ENCODE assay signal across 11 cellular contexts in the genomic region with DNA sequence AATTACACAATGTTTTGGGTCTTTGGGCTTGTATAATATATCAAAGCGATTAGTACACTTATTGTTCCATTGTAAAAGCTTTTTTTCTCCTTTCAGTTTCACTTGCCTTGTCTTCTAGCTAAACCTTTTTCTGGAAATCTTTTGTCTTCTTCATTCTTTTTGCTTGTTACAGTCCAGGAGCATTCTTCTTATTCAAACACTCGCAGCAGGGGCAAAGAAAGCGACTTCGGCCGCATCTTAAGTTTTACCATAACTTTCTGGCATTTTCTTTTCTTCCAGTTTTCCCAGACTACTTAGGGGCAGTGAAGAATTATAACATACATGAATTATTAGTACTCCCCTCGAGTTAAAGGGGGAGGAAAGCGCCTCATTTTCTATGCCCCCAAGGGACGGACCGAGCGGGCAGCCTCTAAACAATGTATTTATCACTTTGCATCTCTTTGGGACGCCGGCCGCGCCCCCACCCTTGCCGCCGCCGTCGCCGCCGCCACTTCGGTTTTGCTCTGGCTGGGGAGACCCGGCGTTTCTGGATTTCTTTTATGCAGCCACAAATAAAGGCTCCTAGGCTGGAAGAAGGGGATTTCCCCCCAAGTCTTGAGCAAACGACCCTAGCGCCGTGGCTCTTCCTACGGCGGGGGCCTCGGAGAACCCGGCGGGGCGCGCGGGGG. TPM values are rescaled to one million over a fixed set of nuclear protein-coding genes. Genes with fewer than 3 reads are reported as not detected.
A peak's percentile ranks its signal among the peaks of the same experiment; 100 is the strongest.
DNase-seq lines count a peak whose midpoint lies in the region; ATAC-seq and TF ChIP-seq lines count a peak whose summit lies in the region.
"Had no signal": no experiment of that assay in that cellular context is flagged by ENCODE, and none has a peak within 500 bp of the region (broad histone marks: within the 10 kb centered on the region; RNA-seq: fewer than 3 reads in every experiment).

No MANE protein-coding gene starts in this region.

- no peak overlapping the region for H3K56ac ChIP-seq in IMR-90 (ENCODE audit: extremely low read depth, insufficient read depth, low read length)

- TF ChIP-seq POLR2A in IMR-90 (IDR thresholded peaks at IDR 0.05; ENCODE audit: low read depth, low read length) (no peak), ovary (IDR thresholded peaks at IDR 0.05) (no peak)

- H3K14ac ChIP-seq in IMR-90 (replicated peaks; ENCODE audit: low read depth, low read length): no peak overlapping the region

- peaks cover 10% of the 10 kb centered on the region for H3K27me3 Mint-ChIP-seq in Caco-2 (ENCODE audit: insufficient read depth, unreplicated experiment)
- peaks cover 99% of the 10 kb centered on the region for H3K27me3 Mint-ChIP-seq in endodermal cell (ENCODE audit: insufficient read depth)

- peaks cover 11% of the 10 kb centered on the region for H3K4me1 ChIP-seq in Caco-2
- peaks cover 2% of the 10 kb centered on the region; the same call in 1 of the 2 replicates for H3K4me1 ChIP-seq in IMR-90 (ENCODE audit: control insufficient read depth, insufficient read depth, low read length)
- H3K4me1 ChIP-seq in endodermal cell (ENCODE audit: control insufficient read depth, insufficient read depth, low read length): peaks cover 6% of the 10 kb centered on the region
- peaks cover 5% of the 10 kb centered on the region for H3K4me1 ChIP-seq in ovary (ENCODE audit: insufficient read depth)

- H2AK5ac ChIP-seq in IMR-90 (ENCODE audit: low read depth, low read length): no peak overlapping the region

- H3K27me3 ChIP-seq in Caco-2 (replicated peaks; ENCODE audit: control insufficient read depth, insufficient read depth, low read length): peaks cover 1% of the 10 kb centered on the region
- peaks cover 97% of the 10 kb centered on the region for H3K27me3 ChIP-seq in IMR-90 (ENCODE audit: control insufficient read depth, insufficient read depth, low read length)
- H3K27me3 ChIP-seq in endodermal cell (ENCODE audit: control insufficient read depth, insufficient read depth, low read length, poor library complexity, severe bottlenecking): peaks cover 100% of the 10 kb centered on the region
- H3K27me3 ChIP-seq in ovary: no peaks in the 10 kb centered on the region

- H3K79me1 ChIP-seq in IMR-90 (ENCODE audit: low read depth in 1 of 2, low read length in 2 of 2): no peaks in the 10 kb centered on the region

- DNase-seq in Caco-2 (no peak), IMR-90 (no peak), endodermal cell (peak; percentile 68), ovary (no peak), CD1c-positive myeloid dendritic cell (ENCODE audit: extremely low spot score) (no peak), T1000 (lab: John Stamatoyannopoulos, UW) (no peak), NCI-H510A treated with DMSO at 0.1 percent for 48 hours (lab: John Stamatoyannopoulos, UW) (no peak), activated gamma-delta T cell treated with Interleukin-2 at 50 U/mL for 16 hours (no peak)
- DNase-seq: stimulated activated CD4-positive, alpha-beta T cell treated with anti-CD3 and anti-CD28 coated beads, Interleukin-1b, Interleukin-23, amount 100 ng/mL, for 48 hours had no signal

- H3K18ac ChIP-seq in IMR-90 (ENCODE audit: low read depth, low read length): no peak overlapping the region

- TF ChIP-seq CTCF in Caco-2 (IDR thresholded peaks at IDR 0.05; ENCODE audit: insufficient read depth in 1 of 2, low read depth in 1 of 2, low read length in 1 of 2, severe bottlenecking in 1 of 2, unreplicated experiment in 1 of 2) (no peak), IMR-90 (conservative IDR thresholded peaks at IDR 0.05; ENCODE audit: low read depth, low read length) (no peak), endodermal cell (conservative IDR thresholded peaks at IDR 0.05) (no peak), ovary (IDR thresholded peaks at IDR 0.05) (no peak)

- H3K36me3 ChIP-seq in Caco-2 (ENCODE audit: control insufficient read depth, insufficient read depth, low read length) (no peaks in the 10 kb centered on the region), IMR-90 (ENCODE audit: control insufficient read depth, insufficient read depth, low read length) (no peaks in the 10 kb centered on the region), endodermal cell (ENCODE audit: control insufficient read depth, insufficient read depth, low read length) (no peaks in the 10 kb centered on the region), ovary (no peaks in the 10 kb centered on the region)

- H3K9me3 Mint-ChIP-seq in Caco-2 (ENCODE audit: unreplicated experiment) (no peaks in the 10 kb centered on the region), endodermal cell (peaks cover 4% of the 10 kb centered on the region)

- H3K9ac ChIP-seq in IMR-90 (ENCODE audit: low read depth, low read length): no peak overlapping the region
- no peak overlapping the region for H3K9ac ChIP-seq in endodermal cell (ENCODE audit: extremely low read depth, low read length, poor library complexity, severe bottlenecking)

- H3K36me3 Mint-ChIP-seq in Caco-2 (ENCODE audit: insufficient read depth, unreplicated experiment) (no peaks in the 10 kb centered on the region), endodermal cell (ENCODE audit: low read depth) (no peaks in the 10 kb centered on the region)

- H2AK9ac ChIP-seq in IMR-90 (replicated peaks; ENCODE audit: low read depth, low read length, poor library complexity): no peak overlapping the region

- H3K27ac ChIP-seq in IMR-90 (ENCODE audit: insufficient read depth, low read length) (no peak overlapping the region), endodermal cell (ENCODE audit: low read depth, low read length) (no peak overlapping the region), ovary (no peak overlapping the region)

- no peak for TF ChIP-seq RAD21 in IMR-90 (IDR thresholded peaks at IDR 0.05; ENCODE audit: low read length)

- H4K20me1 ChIP-seq in IMR-90 (ENCODE audit: insufficient read depth, low read length): no peaks in the 10 kb centered on the region

- no CpG with 5 or more reads among the region's 34 CpGs for WGBS in IMR-90 (ENCODE audit: extremely low coverage in 2 of 2, insufficient read length in 1 of 2), 2 experiments
- 0 to 1% methylated on average over 4 to 34 of the region's 34 CpGs for WGBS in endodermal cell (ENCODE audit: insufficient coverage in 1 of 2, insufficient read length in 1 of 2), 2 experiments
- WGBS in ovary, 3 donors: 8 to 10% (median 10%) methylated on average over 33 to 34 of the region's 34 CpGs

- H3K9me3 ChIP-seq in Caco-2 (no peaks in the 10 kb centered on the region), IMR-90 (ENCODE audit: control insufficient read depth, insufficient read depth, low read length) (peaks cover 4% of the 10 kb centered on the region; the same call in 1 of the 2 replicates), endodermal cell (ENCODE audit: control insufficient read depth, low read length) (peaks cover under 1% of the 10 kb centered on the region), ovary (no peaks in the 10 kb centered on the region)

- CTCF ChIA-PET in Caco-2 (lab: Charles Lee) (interaction anchor here (1.3 kb wide), 1 partner anchor 77 kb away, joined by 7 read pairs; no protein-coding TSS in a partner anchor), IMR-90 (lab: Yijun Ruan, JAX) (interaction anchor here (1.3 to 2.6 kb wide), 2 partner anchors 9 to 23 kb away, joined by 4 to 9 read pairs; no protein-coding TSS in a partner anchor)

- H3K4ac ChIP-seq in IMR-90 (ENCODE audit: low read depth, low read length): no peak overlapping the region

- peak overlapping the region; percentile 15; the same call in 1 of the 2 replicates for H3K4me3 ChIP-seq in Caco-2 (ENCODE audit: low read depth, low read length)
- peak overlapping the region; percentile 13; the same call in 1 of the 2 replicates for H3K4me3 ChIP-seq in IMR-90 (ENCODE audit: insufficient read depth, low read depth, low read length)
- H3K4me3 ChIP-seq in endodermal cell (ENCODE audit: low read length): peak overlapping the region; percentile 66
- peak overlapping the region; percentile 21 for H3K4me3 ChIP-seq in ovary

- in situ Hi-C loops in IMR-90 (cut with MboI; ENCODE audit: low sequenced_read_pairs): no loop called here

- H2AFZ ChIP-seq in IMR-90 (replicated peaks; ENCODE audit: low read length, poor library complexity): peak overlapping the region; percentile 63

- no peak overlapping the region for H2BK120ac ChIP-seq in IMR-90 (ENCODE audit: low read depth, low read length)

- no peak overlapping the region for H2BK15ac ChIP-seq in IMR-90 (ENCODE audit: low read depth, low read length)

- intact Hi-C loops in Caco-2 (cut with micrococcal nuclease; ENCODE audit: unreplicated experiment) (no loop called here), IMR-90 (cut with micrococcal nuclease) (no loop called here), ovary (cut with DNase I) (loop anchor here in 1 of 4 donors (10.0 kb wide), 1 partner anchor 78 kb away; no protein-coding TSS in a partner anchor)

- peak overlapping the region; percentile 45 for H3K4me2 ChIP-seq in IMR-90 (ENCODE audit: low read depth, low read length)

- H4K5ac ChIP-seq in IMR-90 (ENCODE audit: low read depth, low read length): no peak overlapping the region

- no peak for TF ChIP-seq EP300 in ovary (IDR thresholded peaks at IDR 0.05)

- no peak overlapping the region for H3K27ac Mint-ChIP-seq in Caco-2 (ENCODE audit: unreplicated experiment)
- H3K27ac Mint-ChIP-seq in endodermal cell: no peak overlapping the region

- H3K4me1 Mint-ChIP-seq in Caco-2 (ENCODE audit: low read depth, unreplicated experiment): no peaks in the 10 kb centered on the region
- H3K4me1 Mint-ChIP-seq in endodermal cell: peaks cover 18% of the 10 kb centered on the region

- POLR2A ChIA-PET in Caco-2 (lab: Charles Lee) (no interaction called here), IMR-90 (lab: Charles Lee; ENCODE audit: unreplicated experiment) (no interaction called here)

- no peak overlapping the region for H3K23ac ChIP-seq in IMR-90 (ENCODE audit: low read depth, low read length)

- H2BK5ac ChIP-seq in IMR-90 (ENCODE audit: low read depth, low read length, poor library complexity, severe bottlenecking): no peak overlapping the region

- BruUV-seq in Caco-2 (replicated peaks; lab: Mats Ljungman, UMichigan): no TSS peak
- BruUV-seq in IMR-90 (replicated peaks; lab: Mats Ljungman, UMichigan): no TSS peak

- ATAC-seq in IMR-90 (ENCODE audit: low read depth): 0 out of 2 replicates have a peak, but pooled peaks have one; percentile 11

- no peak overlapping the region for H3K4me3 Mint-ChIP-seq in Caco-2 (ENCODE audit: unreplicated experiment)
- H3K4me3 Mint-ChIP-seq in endodermal cell: peak overlapping the region; percentile 28

- dilution Hi-C loops in IMR-90 (cut with HindIII; ENCODE audit: low sequenced_read_pairs, unreplicated experiment): no loop called here

- no peak overlapping the region for H4K8ac ChIP-seq in IMR-90 (ENCODE audit: low read depth in 2 of 2, low read length in 2 of 2)

- H4K91ac ChIP-seq in IMR-90 (ENCODE audit: insufficient read depth, low read depth, low read length): no peak overlapping the region

- no peak overlapping the region for H2BK20ac ChIP-seq in IMR-90 (ENCODE audit: low read depth, low read length)

- no peaks in the 10 kb centered on the region for H3K9me1 ChIP-seq in IMR-90 (ENCODE audit: insufficient read depth, low read length)

RNA-seq across cellular contexts. Expression of gene NEUROG1, which starts 7.5 kb away (rescaled TPM):
- total RNA-seq in Caco-2 (2022) (not detected in 2 replicates), IMR-90 (2012; rRNA removed) (not detected in 2 replicates), endodermal cell (not detected), ovary (not detected)
- polyA plus RNA-seq in IMR-90 (2012; rRNA removed) (not detected in 2 replicates), ovary (under 1 TPM in 1 of 2 donors, not detected in 1; 0.06 TPM)
- not detected in 2 replicates for polyA plus RNA-seq in IMR-90 (2012; cell fraction: cytosol; rRNA removed)
- not detected in 2 replicates for polyA plus RNA-seq in IMR-90 (2012; cell fraction: nucleus; rRNA removed; ENCODE audit: low replicate concordance)
- 10.2 TPM for polyA plus RNA-seq in endodermal cell (2013, experiment 1 of 2)
- 7.4 TPM for polyA plus RNA-seq in endodermal cell (2013, experiment 2 of 2)
- total RNA-seq: epithelial cell of proximal tubule, HT1080 had no signal

RNA-seq across cellular contexts. Expression of gene CXCL14, which starts 35.5 kb away (rescaled TPM):
- total RNA-seq in Caco-2 (2022) (not detected in 2 replicates), IMR-90 (2012; rRNA removed) (under 0.01 TPM in 1 of 2 replicates, not detected in the other), endodermal cell (under 1 TPM; 0.20 to 0.44 TPM), ovary (1 to 10 TPM in 6 of 7 donors, under 1 TPM in 1; 0.58 to 5.4 (median 2.8) TPM)
- polyA plus RNA-seq in IMR-90 (2012; rRNA removed) (not detected in 2 replicates), ovary (10 to 100 TPM in 1 of 2 donors, under 1 TPM in 1; 0.10 to 23.3 TPM)
- 0.04 and 0.07 TPM in 2 replicates for polyA plus RNA-seq in IMR-90 (2012; cell fraction: cytosol; rRNA removed)
- not detected in 2 replicates for polyA plus RNA-seq in IMR-90 (2012; cell fraction: nucleus; rRNA removed; ENCODE audit: low replicate concordance)
- polyA plus RNA-seq in endodermal cell (2013, experiment 1 of 2): 5.7 TPM
- polyA plus RNA-seq in endodermal cell (2013, experiment 2 of 2): 7.0 TPM
- total RNA-seq: HT1080 had no signal

Comparison
In these comparisons a context has a peak if more than half of its experiments do, and no peak if none do; other contexts are left out.
1. H3K4me3 ChIP-seq: peak in every context shown above with its lines; median percentile 66 in endodermal cell; 21 in ovary; 15 in Caco-2; 13 in IMR-90.